Comparison of ENCODE assay signal across 19 cellular contexts in the genomic region with DNA sequence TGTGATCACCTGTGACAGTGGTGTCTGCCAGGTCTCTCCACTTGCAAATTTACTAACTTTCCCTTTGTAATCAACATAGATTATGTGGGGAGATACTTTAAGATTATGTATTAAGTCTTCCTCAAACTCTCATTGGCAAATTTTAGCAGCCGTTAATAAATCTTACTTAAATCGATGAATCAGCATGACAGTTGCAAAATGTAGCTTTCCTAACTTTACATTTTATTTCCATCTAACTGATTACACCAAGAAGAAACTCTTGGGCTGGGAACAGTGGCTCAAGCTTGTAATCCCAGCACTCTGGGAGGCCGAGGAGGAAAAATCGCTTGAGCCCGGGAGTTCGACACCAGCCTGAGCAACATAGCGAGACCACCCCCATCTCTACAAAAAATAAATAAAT. TPM values are rescaled to one million over a fixed set of nuclear protein-coding genes. Genes with fewer than 3 reads are reported as not detected.
DNase-seq lines count a peak whose midpoint lies in the region; ATAC-seq and TF ChIP-seq lines count a peak whose summit lies in the region.
"Had no signal": no experiment of that assay in that cellular context is flagged by ENCODE, and none has a peak within 500 bp of the region (broad histone marks: within the 10 kb centered on the region; RNA-seq: fewer than 3 reads in every experiment).

No MANE protein-coding gene starts in this region.

- intact Hi-C loops in activated CD8-positive, alpha-beta T cell treated with anti-CD3 and anti-CD28 coated beads for 36 hours (cut with micrococcal nuclease) = no loop called here
- intact Hi-C loops in posterior vena cava (cut with DNase I) = no loop called here

- TF ChIP-seq CTCF in activated CD8-positive, alpha-beta T cell treated with anti-CD3 and anti-CD28 coated beads for 36 hours (IDR thresholded peaks at IDR 0.05) = no peak
- TF ChIP-seq CTCF in chondrocyte (IDR thresholded peaks at IDR 0.05) = no peak

- H3K27ac Mint-ChIP-seq in activated CD8-positive, alpha-beta T cell treated with anti-CD3 and anti-CD28 coated beads for 36 hours = peak overlapping the region; percentile 31
- H3K27ac Mint-ChIP-seq in activated CD8-positive, alpha-beta T cell treated with anti-CD3 and anti-CD28 coated beads, Interleukin-2, amount 10 ng/mL, durations not matched to agents 7 days and 5 days = no peak overlapping the region
- peak overlapping the region in 2 of 3 donors; percentile 65 to 87 for H3K27ac Mint-ChIP-seq in CD4-positive, CD25-positive, alpha-beta regulatory T cell
- H3K27ac Mint-ChIP-seq in T-helper 17 cell (peak overlapping the region; percentile 83), chondrocyte (ENCODE audit: unreplicated experiment) (no peak overlapping the region)
- peak overlapping the region in 8 of 10 donors; percentile 33 to 88 (median 58) for H3K27ac Mint-ChIP-seq in naive thymus-derived CD8-positive, alpha-beta T cell

- H3K9me3 ChIP-seq in CD4-positive, CD25-positive, alpha-beta regulatory T cell (ENCODE audit: control insufficient read depth in 2 of 2, low read length in 2 of 2) = no peaks in the 10 kb centered on the region
- H3K9me3 ChIP-seq in T-helper 17 cell (ENCODE audit: control insufficient read depth, low read length, poor library complexity, severe bottlenecking) = no peaks in the 10 kb centered on the region
- H3K9me3 ChIP-seq: BE2C, SJCRH30 had no signal

- H3K4me3 Mint-ChIP-seq in activated CD8-positive, alpha-beta T cell treated with anti-CD3 and anti-CD28 coated beads for 36 hours = no peak overlapping the region
- H3K4me3 Mint-ChIP-seq in activated CD8-positive, alpha-beta T cell treated with anti-CD3 and anti-CD28 coated beads, Interleukin-2, amount 10 ng/mL, durations not matched to agents 7 days and 5 days = no peak overlapping the region
- no peak overlapping the region for H3K4me3 Mint-ChIP-seq in CD4-positive, CD25-positive, alpha-beta regulatory T cell
- H3K4me3 Mint-ChIP-seq in T-helper 17 cell = no peak overlapping the region
- H3K4me3 Mint-ChIP-seq in naive thymus-derived CD8-positive, alpha-beta T cell = no peak overlapping the region
- no peak overlapping the region for H3K4me3 Mint-ChIP-seq in chondrocyte (ENCODE audit: unreplicated experiment)

- H3K9me3 Mint-ChIP-seq in activated CD8-positive, alpha-beta T cell treated with anti-CD3 and anti-CD28 coated beads for 36 hours = no peaks in the 10 kb centered on the region
- no peaks in the 10 kb centered on the region for H3K9me3 Mint-ChIP-seq in activated CD8-positive, alpha-beta T cell treated with anti-CD3 and anti-CD28 coated beads, Interleukin-2, amount 10 ng/mL, durations not matched to agents 7 days and 5 days (ENCODE audit: insufficient read depth)
- H3K9me3 Mint-ChIP-seq in CD4-positive, CD25-positive, alpha-beta regulatory T cell = peaks cover 0 to 2% (median 0%) of the 10 kb centered on the region in 7 donors
- H3K9me3 Mint-ChIP-seq in naive thymus-derived CD8-positive, alpha-beta T cell = peaks cover 0 to 2% (median 0%) of the 10 kb centered on the region in 9 donors
- no peaks in the 10 kb centered on the region for H3K9me3 Mint-ChIP-seq in chondrocyte (ENCODE audit: low read depth)

- peaks cover 33% of the 10 kb centered on the region for H3K4me1 Mint-ChIP-seq in activated CD8-positive, alpha-beta T cell treated with anti-CD3 and anti-CD28 coated beads for 36 hours (ENCODE audit: low read depth)
- H3K4me1 Mint-ChIP-seq in activated CD8-positive, alpha-beta T cell treated with anti-CD3 and anti-CD28 coated beads, Interleukin-2, amount 10 ng/mL, durations not matched to agents 7 days and 5 days (ENCODE audit: low read depth) = peaks cover 37% of the 10 kb centered on the region
- peaks cover 0 to 8% (median 7%) of the 10 kb centered on the region in 4 donors for H3K4me1 Mint-ChIP-seq in CD4-positive, CD25-positive, alpha-beta regulatory T cell
- H3K4me1 Mint-ChIP-seq in T-helper 17 cell (peaks cover 24% of the 10 kb centered on the region), chondrocyte (ENCODE audit: low read depth) (peaks cover 14% of the 10 kb centered on the region)
- H3K4me1 Mint-ChIP-seq in naive thymus-derived CD8-positive, alpha-beta T cell = peaks cover 11 to 46% (median 32%) of the 10 kb centered on the region in 4 donors

- POLR2A ChIA-PET in activated CD8-positive, alpha-beta T cell treated with anti-CD3 and anti-CD28 coated beads for 36 hours (lab: Charles Lee) = interaction anchor here (0.9 to 1.4 kb wide), 2 partner anchors 14 to 79 kb away, joined by 3 to 4 read pairs; no protein-coding TSS in a partner anchor
- POLR2A ChIA-PET in activated CD8-positive, alpha-beta T cell treated with anti-CD3 and anti-CD28 coated beads, Interleukin-2, amount 10 ng/mL, durations not matched to agents 7 days and 5 days (lab: Charles Lee) = interaction anchor here (1.1 kb wide), 1 partner anchor 63 kb away, joined by 3 read pairs; no protein-coding TSS in a partner anchor
- POLR2A ChIA-PET in naive thymus-derived CD8-positive, alpha-beta T cell (lab: Charles Lee) = interaction anchor here (0.6 to 1.2 kb wide), 2 partner anchors 8 to 9 kb away, joined by 3 read pairs; no protein-coding TSS in a partner anchor

- no peak for ATAC-seq in activated CD8-positive, alpha-beta T cell treated with anti-CD3 and anti-CD28 coated beads for 36 hours
- no peak for ATAC-seq in activated CD8-positive, alpha-beta T cell treated with anti-CD3 and anti-CD28 coated beads, Interleukin-2, amount 10 ng/mL, durations not matched to agents 7 days and 5 days
- no peak for ATAC-seq in CD4-positive, CD25-positive, alpha-beta regulatory T cell (ENCODE audit: low read depth in 2 of 2)
- ATAC-seq in T-helper 17 cell = no peak
- ATAC-seq in naive thymus-derived CD8-positive, alpha-beta T cell = no peak
- ATAC-seq: HCT116 had no signal

- peaks cover 71% of the 10 kb centered on the region for H3K36me3 ChIP-seq in CD4-positive, CD25-positive, alpha-beta regulatory T cell (ENCODE audit: control insufficient read depth, insufficient read depth, low read length)
- H3K36me3 ChIP-seq: BE2C, SJCRH30 had no signal

- H3K27me3 Mint-ChIP-seq in activated CD8-positive, alpha-beta T cell treated with anti-CD3 and anti-CD28 coated beads for 36 hours = no peaks in the 10 kb centered on the region
- no peaks in the 10 kb centered on the region for H3K27me3 Mint-ChIP-seq in activated CD8-positive, alpha-beta T cell treated with anti-CD3 and anti-CD28 coated beads, Interleukin-2, amount 10 ng/mL, durations not matched to agents 7 days and 5 days (ENCODE audit: low read depth)
- no peaks in the 10 kb centered on the region for H3K27me3 Mint-ChIP-seq in CD4-positive, CD25-positive, alpha-beta regulatory T cell
- H3K27me3 Mint-ChIP-seq in T-helper 17 cell (no peaks in the 10 kb centered on the region), chondrocyte (ENCODE audit: low read depth) (peaks cover 5% of the 10 kb centered on the region)
- no peaks in the 10 kb centered on the region for H3K27me3 Mint-ChIP-seq in naive thymus-derived CD8-positive, alpha-beta T cell

- H3K27me3 ChIP-seq in CD4-positive, CD25-positive, alpha-beta regulatory T cell (ENCODE audit: control insufficient read depth, insufficient read depth, low read length) = no peaks in the 10 kb centered on the region
- H3K27me3 ChIP-seq: BE2C had no signal

- H3K4me1 ChIP-seq in CD4-positive, CD25-positive, alpha-beta regulatory T cell (ENCODE audit: control insufficient read depth, insufficient read depth, low read length, poor library complexity, severe bottlenecking) = no peaks in the 10 kb centered on the region
- H3K4me1 ChIP-seq: BE2C, SJCRH30 had no signal

- CTCF ChIA-PET in activated CD8-positive, alpha-beta T cell treated with anti-CD3 and anti-CD28 coated beads for 36 hours (lab: Charles Lee) = interaction anchor here (0.7 to 1.1 kb wide), 3 partner anchors 10 to 105 kb away, joined by 3 to 6 read pairs (median 5); no protein-coding TSS in a partner anchor
- CTCF ChIA-PET in activated CD8-positive, alpha-beta T cell treated with anti-CD3 and anti-CD28 coated beads, Interleukin-2, amount 10 ng/mL, durations not matched to agents 7 days and 5 days (lab: Charles Lee) = interaction anchor here (0.6 to 2.0 kb wide), 3 partner anchors 14 to 24 kb away, joined by 3 to 11 read pairs (median 4); a partner anchor contains a TSS

- H3K4me3 ChIP-seq in CD4-positive, CD25-positive, alpha-beta regulatory T cell (ENCODE audit: low read depth, low read length) = no peak overlapping the region
- H3K4me3 ChIP-seq: SJCRH30 had no signal

- no peak overlapping the region for H3K27ac ChIP-seq in CD4-positive, CD25-positive, alpha-beta regulatory T cell (ENCODE audit: insufficient read depth, low read length, poor library complexity, severe bottlenecking)
- H3K27ac ChIP-seq: SJCRH30 had no signal

- H3K36me3 Mint-ChIP-seq in activated CD8-positive, alpha-beta T cell treated with anti-CD3 and anti-CD28 coated beads for 36 hours (ENCODE audit: low read depth) = peaks cover 42% of the 10 kb centered on the region
- peaks cover 70% of the 10 kb centered on the region for H3K36me3 Mint-ChIP-seq in activated CD8-positive, alpha-beta T cell treated with anti-CD3 and anti-CD28 coated beads, Interleukin-2, amount 10 ng/mL, durations not matched to agents 7 days and 5 days (ENCODE audit: low read depth)
- H3K36me3 Mint-ChIP-seq in CD4-positive, CD25-positive, alpha-beta regulatory T cell = peaks cover 27% of the 10 kb centered on the region
- peaks cover 17% of the 10 kb centered on the region for H3K36me3 Mint-ChIP-seq in T-helper 17 cell (ENCODE audit: low read depth)
- peaks cover 0 to 83% (median 17%) of the 10 kb centered on the region in 3 donors for H3K36me3 Mint-ChIP-seq in naive thymus-derived CD8-positive, alpha-beta T cell
- no peaks in the 10 kb centered on the region for H3K36me3 Mint-ChIP-seq in chondrocyte (ENCODE audit: low read depth)

- DNase-seq in activated CD8-positive, alpha-beta T cell treated with anti-CD3 and anti-CD28 coated beads for 36 hours = no peak
- DNase-seq in activated CD8-positive, alpha-beta T cell treated with anti-CD3 and anti-CD28 coated beads, Interleukin-2, amount 10 ng/mL, durations not matched to agents 7 days and 5 days = no peak
- no peak for DNase-seq in CD4-positive, CD25-positive, alpha-beta regulatory T cell
- DNase-seq in T-helper 17 cell (no peak), chondrocyte (ENCODE audit: low spot score) (no peak), posterior vena cava (ENCODE audit: low spot score) (no peak)
- no peak for DNase-seq in naive thymus-derived CD8-positive, alpha-beta T cell
- no peak for DNase-seq in stimulated activated CD4-positive, alpha-beta T cell treated with anti-CD3 and anti-CD28 coated beads, Interleukin-4, amount 100 ng/mL, for 4 hours
- DNase-seq: BE2C, DMS79, GOT3, KG1, NCI-H1048, NCI-H1436, NCI-H1930, NCI-H226, NCI-H524, SJCRH30 had no signal

RNA-seq across cellular contexts. Expression of a gene that starts 23.3 kb away (rescaled TPM):
- 10 to 100 TPM; 18.6 to 20.6 TPM for total RNA-seq in activated CD8-positive, alpha-beta T cell treated with anti-CD3 and anti-CD28 coated beads for 36 hours
- total RNA-seq in activated CD8-positive, alpha-beta T cell treated with anti-CD3 and anti-CD28 coated beads, Interleukin-2, amount 10 ng/mL, durations not matched to agents 7 days and 5 days = 10 to 100 TPM; 11.3 to 12.5 TPM
- total RNA-seq in CD4-positive, CD25-positive, alpha-beta regulatory T cell = 15.3 TPM
- 10 to 100 TPM; 31.7 to 54.7 (median 47.3) TPM for polyA plus RNA-seq in CD4-positive, CD25-positive, alpha-beta regulatory T cell
- total RNA-seq in T-helper 17 cell = 1 to 10 TPM; 2.4 to 4.4 TPM
- total RNA-seq in naive thymus-derived CD8-positive, alpha-beta T cell = 10 to 100 TPM in 1 of 2 experiments, 1 to 10 TPM in 1; 9.6 to 10.3 TPM
- 10 to 100 TPM; 26.8 to 60.4 (median 30.4) TPM for polyA plus RNA-seq in naive thymus-derived CD8-positive, alpha-beta T cell
- total RNA-seq in chondrocyte = 10.0 to 22.3 TPM (median 21.8 TPM) in 3 replicates
- total RNA-seq in posterior vena cava = 10 to 100 TPM; 26.7 to 28.4 TPM

Comparison
In these comparisons a context has a peak if more than half of its experiments do, and no peak if none do; other contexts are left out.
1. H3K27ac Mint-ChIP-seq: peak in activated CD8-positive, alpha-beta T cell treated with anti-CD3 and anti-CD28 coated beads for 36 hours (single experiment), CD4-positive, CD25-positive, alpha-beta regulatory T cell (2 of 3), T-helper 17 cell (single experiment) and naive thymus-derived CD8-positive, alpha-beta T cell (8 of 10); none in activated CD8-positive, alpha-beta T cell treated with anti-CD3 and anti-CD28 coated beads, Interleukin-2, amount 10 ng/mL, durations not matched to agents 7 days and 5 days (single experiment) and chondrocyte (single experiment).